Comparison of ENCODE assay signal across 9 cellular contexts in the genomic region with DNA sequence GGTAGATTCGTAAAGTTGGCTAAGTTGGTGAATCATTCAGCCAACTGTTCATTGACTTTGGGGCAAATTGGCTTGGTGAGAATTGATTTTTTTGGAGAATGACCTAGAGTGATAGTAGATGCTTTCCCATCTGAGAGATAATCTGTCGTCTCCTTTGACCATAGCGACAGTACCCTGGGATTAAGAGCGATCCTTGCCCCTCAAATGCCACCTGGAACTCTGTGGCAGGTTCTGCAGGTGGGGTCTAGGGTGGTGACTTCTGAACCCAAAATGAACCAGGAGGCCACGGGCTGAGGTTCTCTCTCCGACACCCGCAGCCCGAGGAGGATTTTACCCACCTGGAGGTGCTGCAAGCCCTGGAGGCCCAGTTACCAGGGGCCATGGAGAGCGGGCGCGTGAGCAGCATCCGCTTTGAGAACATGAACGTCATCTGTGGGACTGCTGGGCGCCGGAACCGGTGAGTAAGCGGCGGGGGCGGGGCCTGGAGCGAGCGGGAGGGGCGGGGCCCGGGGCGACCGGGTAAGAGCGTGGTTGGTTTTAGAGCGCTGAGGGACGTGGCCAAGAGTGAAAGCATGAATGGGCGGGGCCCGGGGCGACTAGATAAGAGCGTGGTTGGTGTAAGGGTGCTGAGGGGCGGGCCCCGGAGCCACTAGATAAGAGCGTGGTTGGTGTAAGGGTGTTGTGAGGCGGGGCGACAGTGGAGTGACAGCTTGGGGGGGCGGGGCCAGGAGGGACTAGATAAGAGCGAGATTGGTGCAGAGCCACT. TPM values are rescaled to one million over a fixed set of nuclear protein-coding genes. Genes with fewer than 3 reads are reported as not detected.
DNase-seq lines count a peak whose midpoint lies in the region; ATAC-seq lines count a peak whose summit lies in the region.
"Had no signal": no experiment of that assay in that cellular context is flagged by ENCODE, and none has a peak within 500 bp of the region (broad histone marks: within the 10 kb centered on the region; RNA-seq: fewer than 3 reads in every experiment).

No MANE protein-coding gene starts in this region.

- H4K20me1 ChIP-seq in BLaER1 treated with 17β-estradiol and CSF1 and Interleukin-3, amounts not matched to agents 10 nM and 100 nM = peaks cover 0 to 32% (median 3%) of the 10 kb centered on the region in 11 experiments; a peak in 11 of 22 replicates

- peak; percentile 98 for ATAC-seq in activated CD8-positive, alpha-beta memory T cell treated with anti-CD3 and anti-CD28 coated beads, Interleukin-2, amount 10 ng/mL, durations not matched to agents 7 days and 5 days
- ATAC-seq in GM21723 (IDR thresholded peaks at IDR 0.05; ENCODE audit: unreplicated experiment) = no peak

- H3K4me2 ChIP-seq in BLaER1 treated with 17β-estradiol and CSF1 and Interleukin-3, amounts not matched to agents 10 nM and 100 nM = peak overlapping the region; percentile 91 to 100 (median 98)
- H3K4me2 ChIP-seq: KMS-11 had no signal

- peaks cover 23% of the 10 kb centered on the region for H3K27me3 Mint-ChIP-seq in activated CD8-positive, alpha-beta memory T cell treated with anti-CD3 and anti-CD28 coated beads, Interleukin-2, amount 10 ng/mL, durations not matched to agents 7 days and 5 days

- peak overlapping the region; percentile 59 to 77 (median 68) for H3K4me3 ChIP-seq in BLaER1 treated with 17β-estradiol and CSF1 and Interleukin-3, amounts not matched to agents 10 nM and 100 nM
- H3K4me3 ChIP-seq in HAP-1 = peak overlapping the region; percentile 16
- H3K4me3 ChIP-seq in effector memory CD4-positive, alpha-beta T cell (ENCODE audit: insufficient read depth, low read depth, low read length, poor library complexity, severe bottlenecking) = no peak overlapping the region

- H3K36me3 Mint-ChIP-seq in activated CD8-positive, alpha-beta memory T cell treated with anti-CD3 and anti-CD28 coated beads, Interleukin-2, amount 10 ng/mL, durations not matched to agents 7 days and 5 days = peaks cover 6% of the 10 kb centered on the region

- H3K4me3 Mint-ChIP-seq in activated CD8-positive, alpha-beta memory T cell treated with anti-CD3 and anti-CD28 coated beads, Interleukin-2, amount 10 ng/mL, durations not matched to agents 7 days and 5 days = peak overlapping the region; percentile 62

- peaks cover 15 to 47% (median 40%) of the 10 kb centered on the region in 10 experiments for H3K4me1 ChIP-seq in BLaER1 treated with 17β-estradiol and CSF1 and Interleukin-3, amounts not matched to agents 10 nM and 100 nM
- peaks cover 4% of the 10 kb centered on the region; the same call in 1 of the 2 replicates for H3K4me1 ChIP-seq in HAP-1
- peaks cover 14% of the 10 kb centered on the region for H3K4me1 ChIP-seq in effector memory CD4-positive, alpha-beta T cell (ENCODE audit: control insufficient read depth, insufficient read depth, low read length, poor library complexity, severe bottlenecking)

- in situ Hi-C loops in HAP-1 (cut with MboI; ENCODE audit: low sequenced_read_pairs) = no loop called here

- DNase-seq in HAP-1 (ENCODE audit: low spot score in 2 of 2) (peak; percentile 57 to 92), NCI-H82 treated with DMSO at 0.1 percent for 48 hours (lab: John Stamatoyannopoulos, UW; ENCODE audit: unreplicated experiment) (peak; percentile 42), lung microvascular endothelial cell (ENCODE audit: low read depth in 2 of 2) (peak; percentile 99 to 100)
- peak; percentile 89 for DNase-seq in activated CD8-positive, alpha-beta memory T cell treated with anti-CD3 and anti-CD28 coated beads, Interleukin-2, amount 10 ng/mL, durations not matched to agents 7 days and 5 days
- DNase-seq in effector memory CD4-positive, alpha-beta T cell = peak; percentile 22 to 49 (median 27)
- peak; percentile 57 for DNase-seq in stimulated activated CD8-positive, alpha-beta memory T cell treated with anti-CD3 and anti-CD28 coated beads, Interleukin-12 subunit alpha, Interleukin-12 subunit beta, amount 100 ng/mL, for 1 hour (ENCODE audit: low read depth)

- no peaks in the 10 kb centered on the region for H3K9me3 Mint-ChIP-seq in activated CD8-positive, alpha-beta memory T cell treated with anti-CD3 and anti-CD28 coated beads, Interleukin-2, amount 10 ng/mL, durations not matched to agents 7 days and 5 days (ENCODE audit: low read depth)

- CTCF ChIA-PET in activated CD8-positive, alpha-beta memory T cell treated with anti-CD3 and anti-CD28 coated beads, Interleukin-2, amount 10 ng/mL, durations not matched to agents 7 days and 5 days (lab: Charles Lee) = no interaction called here

- H3K36me3 ChIP-seq in BLaER1 treated with 17β-estradiol and CSF1 and Interleukin-3, amounts not matched to agents 10 nM and 100 nM = 0 out of 22 replicates have a peak, but pooled peaks cover 0 to 5% (median 0%) of the 10 kb centered on the region in 11 experiments
- no peaks in the 10 kb centered on the region for H3K36me3 ChIP-seq in HAP-1 (replicated peaks)
- no peaks in the 10 kb centered on the region for H3K36me3 ChIP-seq in effector memory CD4-positive, alpha-beta T cell (ENCODE audit: control insufficient read depth, insufficient read depth, low read length)

- peak overlapping the region; percentile 69 to 93 (median 84) for H3K27ac ChIP-seq in BLaER1 treated with 17β-estradiol and CSF1 and Interleukin-3, amounts not matched to agents 10 nM and 100 nM
- H3K27ac ChIP-seq in effector memory CD4-positive, alpha-beta T cell (ENCODE audit: insufficient read depth, low read length, poor library complexity, severe bottlenecking) = no peak overlapping the region
- H3K27ac ChIP-seq: KMS-11 had no signal

- peak overlapping the region; percentile 64 to 89 (median 80); a peak in 21 of 22 replicates for H3K9ac ChIP-seq in BLaER1 treated with 17β-estradiol and CSF1 and Interleukin-3, amounts not matched to agents 10 nM and 100 nM
- H3K9ac ChIP-seq: KMS-11 had no signal

- peak overlapping the region; percentile 79 for H3K27ac Mint-ChIP-seq in activated CD8-positive, alpha-beta memory T cell treated with anti-CD3 and anti-CD28 coated beads, Interleukin-2, amount 10 ng/mL, durations not matched to agents 7 days and 5 days

- peaks cover 5 to 18% (median 12%) of the 10 kb centered on the region in 11 experiments; a peak in 21 of 22 replicates for H3K9me3 ChIP-seq in BLaER1 treated with 17β-estradiol and CSF1 and Interleukin-3, amounts not matched to agents 10 nM and 100 nM (replicated peaks in 1 of 11)
- H3K9me3 ChIP-seq in HAP-1 = no peaks in the 10 kb centered on the region
- H3K9me3 ChIP-seq in effector memory CD4-positive, alpha-beta T cell (ENCODE audit: control insufficient read depth, low read length) = no peaks in the 10 kb centered on the region

- peaks cover 18% of the 10 kb centered on the region for H3K4me1 Mint-ChIP-seq in activated CD8-positive, alpha-beta memory T cell treated with anti-CD3 and anti-CD28 coated beads, Interleukin-2, amount 10 ng/mL, durations not matched to agents 7 days and 5 days

- H3K27me3 ChIP-seq in BLaER1 treated with 17β-estradiol and CSF1 and Interleukin-3, amounts not matched to agents 10 nM and 100 nM = no peaks in the 10 kb centered on the region
- H3K27me3 ChIP-seq in HAP-1 (ENCODE audit: low read depth) = no peaks in the 10 kb centered on the region
- peaks cover 31% of the 10 kb centered on the region for H3K27me3 ChIP-seq in effector memory CD4-positive, alpha-beta T cell (replicated peaks; ENCODE audit: control insufficient read depth, insufficient read depth, low read length, poor library complexity, severe bottlenecking)

RNA-seq across cellular contexts. Expression of a gene that starts 8.6 kb away (rescaled TPM):
- under 1 TPM in 1 of 2 experiments, not detected in 1; 0.70 TPM for total RNA-seq in activated CD8-positive, alpha-beta memory T cell treated with anti-CD3 and anti-CD28 coated beads, Interleukin-2, amount 10 ng/mL, durations not matched to agents 7 days and 5 days
- total RNA-seq in lung microvascular endothelial cell = 0.65 TPM in 1 of 2 replicates, not detected in the other

RNA-seq across cellular contexts. Expression of a gene that starts 18.2 kb away (rescaled TPM):
- total RNA-seq in activated CD8-positive, alpha-beta memory T cell treated with anti-CD3 and anti-CD28 coated beads, Interleukin-2, amount 10 ng/mL, durations not matched to agents 7 days and 5 days = not detected
- total RNA-seq in lung microvascular endothelial cell = under 0.01 TPM in 2 replicates

Comparison
In these comparisons a context has a peak if more than half of its experiments do, and no peak if none do; other contexts are left out.
1. DNase-seq: peak in every context shown above with its lines; median percentile 100 in lung microvascular endothelial cell; 89 in activated CD8-positive, alpha-beta memory T cell treated with anti-CD3 and anti-CD28 coated beads, Interleukin-2, amount 10 ng/mL, durations not matched to agents 7 days and 5 days; 74 in HAP-1; 57 in stimulated activated CD8-positive, alpha-beta memory T cell treated with anti-CD3 and anti-CD28 coated beads, Interleukin-12 subunit alpha, Interleukin-12 subunit beta, amount 100 ng/mL, for 1 hour; 42 in NCI-H82 treated with DMSO at 0.1 percent for 48 hours; 27 in effector memory CD4-positive, alpha-beta T cell.